ENCODE assay signal across 25 cellular contexts in genomic region chr11:104661901-104662300, GRCh38.
"Had no signal": no experiment of that assay in that cellular context is flagged by ENCODE, and none has a peak within 500 bp of the region (broad histone marks: within the 10 kb centered on the region; RNA-seq: fewer than 3 reads in every experiment).

No MANE protein-coding gene starts in this region.

- H3K27me3 ChIP-seq: dorsolateral prefrontal cortex, esophagus squamous epithelium, gastrocnemius medialis, heart right ventricle, left lung had no signal

- H3K27ac ChIP-seq: coronary artery, dorsolateral prefrontal cortex, epithelial cell of prostate, esophagus squamous epithelium, gastrocnemius medialis, heart right ventricle, left lung, lower lobe of right lung had no signal

- H3K27ac Mint-ChIP-seq: effector memory CD8-positive, alpha-beta T cell; endodermal cell; mesothelial cell of epicardium; naive B cell had no signal

- H3K36me3 Mint-ChIP-seq: mesothelial cell of epicardium, naive B cell had no signal

- H3K9me3 Mint-ChIP-seq: effector memory CD8-positive, alpha-beta T cell; naive B cell had no signal

- H3K27me3 Mint-ChIP-seq: effector memory CD8-positive, alpha-beta T cell had no signal

- H3K4me1 Mint-ChIP-seq: endodermal cell had no signal

- DNase-seq: dermis blood vessel endothelial cell; dorsolateral prefrontal cortex; effector CD4-positive, alpha-beta T cell; effector memory CD8-positive, alpha-beta T cell; endodermal cell; erythroblast; esophagus squamous epithelium; foreskin fibroblast; foreskin melanocyte; gastrocnemius medialis; glutamatergic neuron; head of caudate nucleus; heart right ventricle; hippocampal formation; left cardiac atrium; left lung; left ventricle myocardium superior; lower lobe of right lung; mesenchymal stem cell; mucosa of descending colon; naive B cell had no signal

- H3K4me1 ChIP-seq: esophagus squamous epithelium, gastrocnemius medialis, lower lobe of right lung had no signal

- H3K4me3 Mint-ChIP-seq: effector memory CD8-positive, alpha-beta T cell; endodermal cell; mesothelial cell of epicardium; naive B cell had no signal

- H3K4me3 ChIP-seq: coronary artery, dorsolateral prefrontal cortex, esophagus squamous epithelium, gastrocnemius medialis, heart right ventricle, left lung, lower lobe of right lung, mucosa of descending colon had no signal

- ATAC-seq: effector memory CD8-positive, alpha-beta T cell; esophagus mucosa; gastrocnemius medialis; heart right ventricle; left cardiac atrium; left lung; left ventricle myocardium superior; lower lobe of right lung; mucosa of descending colon had no signal
